In genomic region chr15:90306560-90306959, GRCh38 we compare ENCODE assay signal across 10 cellular contexts. TPM values are rescaled to one million over a fixed set of nuclear protein-coding genes. Genes with fewer than 3 reads are reported as not detected.
A peak's percentile ranks its signal among the peaks of the same experiment; 100 is the strongest.
DNase-seq lines count a peak whose midpoint lies in the region; ATAC-seq, FAIRE-seq and TF ChIP-seq lines count a peak whose summit lies in the region.
"Had no signal": no experiment of that assay in that cellular context is flagged by ENCODE, and none has a peak within 500 bp of the region (broad histone marks: within the 10 kb centered on the region; RNA-seq: fewer than 3 reads in every experiment).

No MANE protein-coding gene starts in this region.

- no peaks in the 10 kb centered on the region for H3K9me3 ChIP-seq in muscle layer of colon (ENCODE audit: low read length)

- no peaks in the 10 kb centered on the region for H3K27me3 ChIP-seq in muscle layer of colon (ENCODE audit: control insufficient read depth in 1 of 2, insufficient read depth in 2 of 2, low read length in 2 of 2)

- H3K4me3 Mint-ChIP-seq in activated CD4-positive, alpha-beta T cell treated with anti-CD3 and anti-CD28 coated beads, Interleukin-2, amount 10 ng/mL, durations not matched to agents 7 days and 5 days: peak overlapping the region; percentile 14

- no peak overlapping the region for H3K9ac ChIP-seq in muscle layer of colon (ENCODE audit: low read length)

- H3K27ac Mint-ChIP-seq in activated CD4-positive, alpha-beta T cell treated with anti-CD3 and anti-CD28 coated beads, Interleukin-2, amount 10 ng/mL, durations not matched to agents 7 days and 5 days: peak overlapping the region; percentile 80

- POLR2A ChIA-PET in activated CD4-positive, alpha-beta T cell treated with anti-CD3 and anti-CD28 coated beads, Interleukin-2, amount 10 ng/mL, durations not matched to agents 7 days and 5 days (lab: Charles Lee): interaction anchor here (0.5 to 0.6 kb wide), 2 partner anchors 19 to 118 kb away, joined by 4 to 6 read pairs; no protein-coding TSS in a partner anchor

- no peak overlapping the region for H3K4me3 ChIP-seq in muscle layer of colon (ENCODE audit: low read depth in 1 of 2, low read length in 2 of 2)

- peak; percentile 33; the same call in 1 of the 2 replicates for TF ChIP-seq POLR2A in GM12892 (IDR thresholded peaks at IDR 0.05; ENCODE audit: low read depth, low read length)

- DNase-seq in GM12892 (ENCODE audit: insufficient read length) (no peak), NCI-H2107 treated with DMSO at 0.1 percent for 48 hours (lab: John Stamatoyannopoulos, UW; ENCODE audit: unreplicated experiment) (no peak), NCI-H187 (lab: John Stamatoyannopoulos, UW) (no peak), NCI-H1417 treated with DMSO at 0.1 percent for 48 hours (lab: John Stamatoyannopoulos, UW) (no peak), DMS79 treated with DMSO at 0.1 percent for 48 hours (lab: John Stamatoyannopoulos, UW) (no peak)
- peak; percentile 44 for DNase-seq in activated CD4-positive, alpha-beta T cell treated with anti-CD3 and anti-CD28 coated beads, Interleukin-2, amount 10 ng/mL, durations not matched to agents 7 days and 5 days

- CTCF ChIA-PET in activated CD4-positive, alpha-beta T cell treated with anti-CD3 and anti-CD28 coated beads, Interleukin-2, amount 10 ng/mL, durations not matched to agents 7 days and 5 days (lab: Charles Lee): interaction anchor here (0.6 to 3.2 kb wide), 10 partner anchors 8 to 341 kb away, joined by 3 to 17 read pairs (median 3); no protein-coding TSS in a partner anchor

- no peaks in the 10 kb centered on the region for H3K36me3 Mint-ChIP-seq in activated CD4-positive, alpha-beta T cell treated with anti-CD3 and anti-CD28 coated beads, Interleukin-2, amount 10 ng/mL, durations not matched to agents 7 days and 5 days (ENCODE audit: low read depth)

- ATAC-seq in HG02642 (IDR thresholded peaks at IDR 0.05; ENCODE audit: poor library complexity, unreplicated experiment): peak; percentile 61

- H3K4me1 Mint-ChIP-seq in activated CD4-positive, alpha-beta T cell treated with anti-CD3 and anti-CD28 coated beads, Interleukin-2, amount 10 ng/mL, durations not matched to agents 7 days and 5 days: peaks cover 34% of the 10 kb centered on the region

- H3K9me3 Mint-ChIP-seq in activated CD4-positive, alpha-beta T cell treated with anti-CD3 and anti-CD28 coated beads, Interleukin-2, amount 10 ng/mL, durations not matched to agents 7 days and 5 days: no peaks in the 10 kb centered on the region

- FAIRE-seq in GM12892 (lab: Jason Lieb, UNC): peak; percentile 83

- peaks cover 4% of the 10 kb centered on the region for H3K4me1 ChIP-seq in muscle layer of colon (ENCODE audit: insufficient read depth, low read length)

- peaks cover 3% of the 10 kb centered on the region for H3K27me3 Mint-ChIP-seq in activated CD4-positive, alpha-beta T cell treated with anti-CD3 and anti-CD28 coated beads, Interleukin-2, amount 10 ng/mL, durations not matched to agents 7 days and 5 days

- peak overlapping the region; percentile 24 for H3K27ac ChIP-seq in muscle layer of colon (ENCODE audit: low read depth, low read length)

- no peaks in the 10 kb centered on the region for H3K36me3 ChIP-seq in muscle layer of colon (ENCODE audit: insufficient read depth, low read length)

RNA-seq across cellular contexts. Expression of gene NGRN, which starts 41.1 kb away (rescaled TPM):
- 14.8 TPM for polyA plus RNA-seq in GM12892 (2012; ENCODE audit: missing spikeins)
- 10 to 100 TPM; 28.5 to 30.0 TPM for total RNA-seq in activated CD4-positive, alpha-beta T cell treated with anti-CD3 and anti-CD28 coated beads, Interleukin-2, amount 10 ng/mL, durations not matched to agents 7 days and 5 days

RNA-seq across cellular contexts. Expression of gene ZNF774, which starts 45.5 kb away (rescaled TPM):
- polyA plus RNA-seq in GM12892 (2012; ENCODE audit: missing spikeins): 2.6 TPM
- 1 to 10 TPM; 1.1 to 2.1 TPM for total RNA-seq in activated CD4-positive, alpha-beta T cell treated with anti-CD3 and anti-CD28 coated beads, Interleukin-2, amount 10 ng/mL, durations not matched to agents 7 days and 5 days

RNA-seq across cellular contexts. Expression of gene TTLL13, which starts 57.2 kb away (rescaled TPM):
- polyA plus RNA-seq in GM12892 (2012; ENCODE audit: missing spikeins): 0.23 TPM
- under 1 TPM; 0.45 to 0.87 TPM for total RNA-seq in activated CD4-positive, alpha-beta T cell treated with anti-CD3 and anti-CD28 coated beads, Interleukin-2, amount 10 ng/mL, durations not matched to agents 7 days and 5 days
- total RNA-seq: G401, LHCN-M2 had no signal
